ENCODE assay signal across 11 cellular contexts in genomic region chr18:59927246-59927825, GRCh38. TPM values are rescaled to one million over a fixed set of nuclear protein-coding genes. Genes with fewer than 3 reads are reported as not detected.
DNase-seq lines count a peak whose midpoint lies in the region; ATAC-seq and TF ChIP-seq lines count a peak whose summit lies in the region.
"Had no signal": no experiment of that assay in that cellular context is flagged by ENCODE, and none has a peak within 500 bp of the region (broad histone marks: within the 10 kb centered on the region; RNA-seq: fewer than 3 reads in every experiment).

No MANE protein-coding gene starts in this region.

- no peak overlapping the region for H3K27ac Mint-ChIP-seq in activated naive CD4-positive, alpha-beta T cell treated with anti-CD3 and anti-CD28 coated beads, Interleukin-2, amount 10 ng/mL, durations not matched to agents 7 days and 5 days
- peak overlapping the region; percentile 79 for H3K27ac Mint-ChIP-seq in activated B cell treated with CpG ODN at 0.5 μM for 24 hours

- intact Hi-C loops in activated B cell treated with CpG ODN at 0.5 μM for 24 hours (cut with micrococcal nuclease) (no loop called here), upper lobe of right lung (cut with DNase I) (no loop called here)

- no peak overlapping the region for H3K27ac ChIP-seq in upper lobe of right lung

- POLR2A ChIA-PET in activated B cell treated with CpG ODN at 0.5 μM for 24 hours (lab: Charles Lee): interaction anchor here (0.6 to 3.3 kb wide), 6 partner anchors 9 to 42 kb away, joined by 3 to 18 read pairs (median 4); partner anchors contain the start of gene PMAIP1

- DNase-seq in activated naive CD4-positive, alpha-beta T cell treated with Interleukin-2 at 50 U/mL for 16 hours: peak; percentile 19
- DNase-seq in activated naive CD4-positive, alpha-beta T cell treated with anti-CD3 and anti-CD28 coated beads, Interleukin-2, amount 10 ng/mL, durations not matched to agents 7 days and 5 days: no peak
- DNase-seq in activated B cell treated with CpG ODN at 0.5 μM for 24 hours (no peak), RPMI8226 (no peak), upper lobe of right lung (no peak), activated gamma-delta T cell treated with Interleukin-2 at 50 U/mL for 16 hours (no peak)
- DNase-seq in stimulated activated CD4-positive, alpha-beta T cell treated with anti-CD3 and anti-CD28 coated beads, TNF-alpha, amount 100 ng/mL, for 24 hours (ENCODE audit: low read depth in 3 of 3): peak in 2 of 3 experiments; percentile 13 to 26
- DNase-seq: central memory CD4-positive, alpha-beta T cell; NCI-H446 had no signal

- H3K4me1 Mint-ChIP-seq in activated naive CD4-positive, alpha-beta T cell treated with anti-CD3 and anti-CD28 coated beads, Interleukin-2, amount 10 ng/mL, durations not matched to agents 7 days and 5 days: peaks cover 14% of the 10 kb centered on the region
- peaks cover 29% of the 10 kb centered on the region for H3K4me1 Mint-ChIP-seq in activated B cell treated with CpG ODN at 0.5 μM for 24 hours
- H3K4me1 Mint-ChIP-seq: neural crest cell had no signal

- H3K4me3 ChIP-seq in upper lobe of right lung: no peak overlapping the region

- TF ChIP-seq CTCF in activated B cell treated with CpG ODN at 0.5 μM for 24 hours (IDR thresholded peaks at IDR 0.05) (no peak), upper lobe of right lung (IDR thresholded peaks at IDR 0.05) (no peak)

- no peaks in the 10 kb centered on the region for H3K4me1 ChIP-seq in upper lobe of right lung

- no peaks in the 10 kb centered on the region for H3K36me3 Mint-ChIP-seq in activated naive CD4-positive, alpha-beta T cell treated with anti-CD3 and anti-CD28 coated beads, Interleukin-2, amount 10 ng/mL, durations not matched to agents 7 days and 5 days
- no peaks in the 10 kb centered on the region for H3K36me3 Mint-ChIP-seq in activated B cell treated with CpG ODN at 0.5 μM for 24 hours (ENCODE audit: low read depth)

- CTCF ChIA-PET in activated naive CD4-positive, alpha-beta T cell treated with anti-CD3 and anti-CD28 coated beads, Interleukin-2, amount 10 ng/mL, durations not matched to agents 7 days and 5 days (lab: Charles Lee): interaction anchor here (0.6 to 2.0 kb wide), 3 partner anchors 39 to 91 kb away, joined by 3 to 6 read pairs (median 3); no protein-coding TSS in a partner anchor
- CTCF ChIA-PET in activated B cell treated with CpG ODN at 0.5 μM for 24 hours (lab: Charles Lee): interaction anchor here (0.6 kb wide), 1 partner anchor 9 kb away, joined by 3 read pairs; no protein-coding TSS in a partner anchor

- H3K36me3 ChIP-seq in upper lobe of right lung: no peaks in the 10 kb centered on the region

- no peaks in the 10 kb centered on the region for H3K9me3 ChIP-seq in upper lobe of right lung

- no peaks in the 10 kb centered on the region for H3K9me3 Mint-ChIP-seq in activated naive CD4-positive, alpha-beta T cell treated with anti-CD3 and anti-CD28 coated beads, Interleukin-2, amount 10 ng/mL, durations not matched to agents 7 days and 5 days
- no peaks in the 10 kb centered on the region for H3K9me3 Mint-ChIP-seq in activated B cell treated with CpG ODN at 0.5 μM for 24 hours
- H3K9me3 Mint-ChIP-seq: neural crest cell had no signal

- H3K27me3 ChIP-seq in upper lobe of right lung: no peaks in the 10 kb centered on the region

- no peak overlapping the region for H3K4me3 Mint-ChIP-seq in activated naive CD4-positive, alpha-beta T cell treated with anti-CD3 and anti-CD28 coated beads, Interleukin-2, amount 10 ng/mL, durations not matched to agents 7 days and 5 days
- peak overlapping the region; percentile 9 for H3K4me3 Mint-ChIP-seq in activated B cell treated with CpG ODN at 0.5 μM for 24 hours
- H3K4me3 Mint-ChIP-seq: neural crest cell had no signal

- peaks cover 14% of the 10 kb centered on the region for H3K27me3 Mint-ChIP-seq in activated naive CD4-positive, alpha-beta T cell treated with anti-CD3 and anti-CD28 coated beads, Interleukin-2, amount 10 ng/mL, durations not matched to agents 7 days and 5 days
- H3K27me3 Mint-ChIP-seq in activated B cell treated with CpG ODN at 0.5 μM for 24 hours: no peaks in the 10 kb centered on the region

- peak; percentile 84 for ATAC-seq in HG02870 (IDR thresholded peaks at IDR 0.05; ENCODE audit: unreplicated experiment)
- peak; percentile 65 for ATAC-seq in activated B cell treated with CpG ODN at 0.5 μM for 24 hours (ENCODE audit: low read depth)
- ATAC-seq in upper lobe of right lung: no peak

RNA-seq across cellular contexts. Expression of gene PMAIP1, which starts 27.5 kb away (rescaled TPM):
- total RNA-seq in activated B cell treated with CpG ODN at 0.5 μM for 24 hours: 68.5 and 69.9 TPM in 2 replicates
- 3.1 TPM for total RNA-seq in upper lobe of right lung

Comparison
In these comparisons a context has a peak if more than half of its experiments do, and no peak if none do; other contexts are left out.
1. DNase-seq: peak in activated naive CD4-positive, alpha-beta T cell treated with Interleukin-2 at 50 U/mL for 16 hours (single experiment) and stimulated activated CD4-positive, alpha-beta T cell treated with anti-CD3 and anti-CD28 coated beads, TNF-alpha, amount 100 ng/mL, for 24 hours (2 of 3); none in activated naive CD4-positive, alpha-beta T cell treated with anti-CD3 and anti-CD28 coated beads, Interleukin-2, amount 10 ng/mL, durations not matched to agents 7 days and 5 days (single experiment), activated B cell treated with CpG ODN at 0.5 μM for 24 hours (single experiment), RPMI8226 (single experiment), upper lobe of right lung (single experiment) and activated gamma-delta T cell treated with Interleukin-2 at 50 U/mL for 16 hours (single experiment).
2. RNA of gene PMAIP1, which starts 27.5 kb away (total RNA-seq): 68.5 to 69.9 TPM in activated B cell treated with CpG ODN at 0.5 μM for 24 hours; 3.1 TPM in upper lobe of right lung (single experiment); every median in the first group is over 10 times any median in the second.